18 cellular contexts compared by ENCODE assay signal in the genomic region with DNA sequence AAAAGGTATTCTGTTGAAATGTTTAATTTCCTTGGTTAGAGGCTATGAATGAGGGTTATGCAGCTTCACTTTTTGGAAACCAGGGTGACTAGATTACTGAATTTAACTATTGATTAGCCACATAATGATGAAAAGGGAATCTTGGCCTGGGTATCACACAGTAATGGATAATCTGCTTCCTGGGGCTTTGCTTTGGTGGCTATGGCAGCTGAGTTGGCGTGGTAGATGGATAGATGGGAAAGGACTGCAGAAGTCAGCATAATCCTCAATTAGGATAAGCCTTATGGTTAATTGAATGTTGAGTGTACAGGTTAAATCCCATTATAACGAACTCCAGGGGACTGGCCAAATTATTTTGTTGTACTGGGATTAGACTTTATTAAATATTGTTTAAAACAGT. TPM values are rescaled to one million over a fixed set of nuclear protein-coding genes. Genes with fewer than 3 reads are reported as not detected.
DNase-seq lines count a peak whose midpoint lies in the region; ATAC-seq and TF ChIP-seq lines count a peak whose summit lies in the region.
"Had no signal": no experiment of that assay in that cellular context is flagged by ENCODE, and none has a peak within 500 bp of the region (broad histone marks: within the 10 kb centered on the region; RNA-seq: fewer than 3 reads in every experiment).

No MANE protein-coding gene starts in this region.

- H3K9me3 Mint-ChIP-seq in T-helper 2 cell treated with Interferon-gamma antibody and Interleukin-4, amounts not matched to agents 5 μg/mL and 100 μg/mL, for 36 hours: no peaks in the 10 kb centered on the region
- no peaks in the 10 kb centered on the region for H3K9me3 Mint-ChIP-seq in T-cell

- ATAC-seq in T-cell (replicated peaks in 1 of 4): no peak
- no peak for ATAC-seq in left lobe of liver
- ATAC-seq in mucosa of descending colon: no peak
- ATAC-seq: lower lobe of right lung had no signal

- no peaks in the 10 kb centered on the region for H3K27me3 Mint-ChIP-seq in T-helper 2 cell treated with Interferon-gamma antibody and Interleukin-4, amounts not matched to agents 5 μg/mL and 100 μg/mL, for 36 hours (ENCODE audit: low read depth)
- no peaks in the 10 kb centered on the region for H3K27me3 Mint-ChIP-seq in T-cell

- no peaks in the 10 kb centered on the region for H3K9me3 ChIP-seq in WERI-Rb-1 (ENCODE audit: severe bottlenecking)
- no peaks in the 10 kb centered on the region for H3K9me3 ChIP-seq in mucosa of descending colon
- H3K9me3 ChIP-seq: lower lobe of right lung, neutrophil, sigmoid colon, vagina had no signal

- H3K27me3 ChIP-seq in WERI-Rb-1 (ENCODE audit: insufficient read depth, low read depth, severe bottlenecking): no peaks in the 10 kb centered on the region
- H3K27me3 ChIP-seq: neutrophil, sigmoid colon, vagina had no signal

- peak overlapping the region; percentile 37 for H3K27ac Mint-ChIP-seq in T-helper 2 cell treated with Interferon-gamma antibody and Interleukin-4, amounts not matched to agents 5 μg/mL and 100 μg/mL, for 36 hours
- peak overlapping the region; percentile 23 to 66 for H3K27ac Mint-ChIP-seq in T-cell

- CTCF ChIA-PET in T-cell (lab: Charles Lee): no interaction called here

- peak overlapping the region; percentile 1; the same call in 1 of the 2 replicates for H3K4me3 ChIP-seq in GM12864 (ENCODE audit: low read depth, low read length)
- no peak overlapping the region for H3K4me3 ChIP-seq in WERI-Rb-1 (ENCODE audit: low read depth, low read length)
- H3K4me3 ChIP-seq in mucosa of descending colon: no peak overlapping the region
- H3K4me3 ChIP-seq: lower lobe of right lung, sigmoid colon, vagina had no signal

- H3K36me3 ChIP-seq in WERI-Rb-1 (peaks cover 2% of the 10 kb centered on the region; the same call in 1 of the 2 replicates), mucosa of descending colon (ENCODE audit: low read depth) (no peaks in the 10 kb centered on the region)
- H3K36me3 ChIP-seq: lower lobe of right lung, sigmoid colon, vagina had no signal

- no peak for DNase-seq in T-helper 2 cell treated with Interferon-gamma antibody and Interleukin-4, amounts not matched to agents 5 μg/mL and 100 μg/mL, for 36 hours (ENCODE audit: low spot score)
- no peak for DNase-seq in T-helper 2 cell
- DNase-seq in GM12864 (ENCODE audit: low read depth): no peak
- DNase-seq in T-cell: no peak
- peak; percentile 8 for DNase-seq in left lobe of liver (ENCODE audit: low spot score)
- no peak for DNase-seq in Ammon's horn (ENCODE audit: low spot score)
- DNase-seq in WERI-Rb-1: no peak
- DNase-seq in mucosa of descending colon: no peak
- DNase-seq: activated CD4-positive, alpha-beta T cell treated with anti-CD3 and anti-CD28 coated beads for 48 hours; activated naive CD4-positive, alpha-beta T cell treated with anti-CD3 and anti-CD28 coated beads, Interleukin-2, amount 50 U/mL, for 16 hours; foreskin melanocyte; H7; lower lobe of right lung; NCI-H345; sigmoid colon; stimulated activated CD4-positive, alpha-beta T cell treated with anti-CD3 and anti-CD28 coated beads, Interleukin-4, amount 100 ng/mL, for 4 hours had no signal

- H3K4me1 Mint-ChIP-seq in T-helper 2 cell treated with Interferon-gamma antibody and Interleukin-4, amounts not matched to agents 5 μg/mL and 100 μg/mL, for 36 hours (ENCODE audit: low read depth): peaks cover 62% of the 10 kb centered on the region
- peaks cover 76 to 78% (median 78%) of the 10 kb centered on the region in 3 donors for H3K4me1 Mint-ChIP-seq in T-cell

- POLR2A ChIA-PET in T-cell (lab: Charles Lee): no interaction called here

- no peak overlapping the region for H3K27ac ChIP-seq in WERI-Rb-1
- H3K27ac ChIP-seq: lower lobe of right lung, neutrophil, sigmoid colon, vagina had no signal

- TF ChIP-seq CTCF in GM12864 (IDR thresholded peaks at IDR 0.05; ENCODE audit: low read depth, low read length, missing control alignments) (no peak), WERI-Rb-1 (IDR thresholded peaks at IDR 0.05; ENCODE audit: low read depth, low read length) (no peak), mucosa of descending colon (IDR thresholded peaks at IDR 0.05) (no peak)

- H3K36me3 Mint-ChIP-seq in T-helper 2 cell treated with Interferon-gamma antibody and Interleukin-4, amounts not matched to agents 5 μg/mL and 100 μg/mL, for 36 hours (ENCODE audit: low read depth): peaks cover 34% of the 10 kb centered on the region
- peaks cover 10% of the 10 kb centered on the region for H3K36me3 Mint-ChIP-seq in T-cell

- peaks cover 5% of the 10 kb centered on the region for H3K4me1 ChIP-seq in mucosa of descending colon (ENCODE audit: low read depth)

- intact Hi-C loops in mucosa of descending colon (cut with DNase I, micrococcal nuclease): no loop called here

- peak overlapping the region; percentile 74 for H3K4me3 Mint-ChIP-seq in T-helper 2 cell treated with Interferon-gamma antibody and Interleukin-4, amounts not matched to agents 5 μg/mL and 100 μg/mL, for 36 hours
- peak overlapping the region; percentile 2 to 59 (median 13) for H3K4me3 Mint-ChIP-seq in T-cell

RNA-seq across cellular contexts. Expression of a gene that starts 5.2 kb away (rescaled TPM):
- total RNA-seq in T-cell: 10 to 100 TPM; 64.4 to 89.2 (median 68.9) TPM
- total RNA-seq in left lobe of liver: 11.2 TPM
- total RNA-seq in mucosa of descending colon: 10 to 100 TPM; 22.8 to 28.8 (median 24.7) TPM
